22 cellular contexts compared by ENCODE assay signal in genomic region chr4:20883231-20883630, GRCh38.
DNase-seq lines count a peak whose midpoint lies in the region; ATAC-seq and TF ChIP-seq lines count a peak whose summit lies in the region.
"Had no signal": no experiment of that assay in that cellular context is flagged by ENCODE, and none has a peak within 500 bp of the region (broad histone marks: within the 10 kb centered on the region; RNA-seq: fewer than 3 reads in every experiment).

No MANE protein-coding gene starts in this region.

- DNase-seq in HPDE6-E6E7 (ENCODE audit: extremely low spot score), result peak; percentile 4
- DNase-seq in kidney tubule cell (ENCODE audit: low spot score), result peak; percentile 96
- no peak for DNase-seq in omental fat pad (ENCODE audit: low spot score)
- DNase-seq in COLO668 (lab: John Stamatoyannopoulos, UW; ENCODE audit: unreplicated experiment), result no peak
- DNase-seq in prostate gland (ENCODE audit: low spot score), result no peak
- no peak for DNase-seq in spleen
- DNase-seq: COR-L47; DMS153; EL; GOT3; IMR-90; MM.1S; NCI-H1105; NCI-H1694; NCI-H2081 treated with DMSO at 0.1 percent for 48 hours; NCI-H446 treated with DMSO at 0.1 percent for 48 hours; NCI-H69; NK-92 treated with Interleukin-12 subunit alpha and Interleukin-12 subunit beta, amount 100 ng/mL, for 24 hours; Right ventricle myocardium superior; SW 1271 had no signal

- intact Hi-C loops in prostate gland (cut with DNase I) (no loop called here), spleen (cut with DNase I; ENCODE audit: low total_unique reads) (no loop called here)

- H3K9ac ChIP-seq in endocrine pancreas (ENCODE audit: control insufficient read depth, insufficient read depth, low read length), result no peak overlapping the region

- ATAC-seq in omental fat pad (ENCODE audit: low FRiP score), result no peak
- ATAC-seq: HCT116 had no signal

- H3K9me3 ChIP-seq in endocrine pancreas (ENCODE audit: control insufficient read depth, low read length), result no peaks in the 10 kb centered on the region
- H3K9me3 ChIP-seq in prostate gland, result no peaks in the 10 kb centered on the region
- H3K9me3 ChIP-seq in spleen, result peaks cover 0 to 9% (median 0%) of the 10 kb centered on the region in 8 donors

- H3K27ac ChIP-seq in prostate gland, result no peak overlapping the region
- no peak overlapping the region for H3K27ac ChIP-seq in spleen

- WGBS in prostate gland, result 39% methylated on average over 5 of the region's 5 CpGs
- WGBS in spleen, 5 donors, result 75 to 89% (median 77%) methylated on average over 5 of the region's 5 CpGs

- H3K4me3 ChIP-seq in endocrine pancreas (ENCODE audit: control insufficient read depth, insufficient read depth, low read length) (peak overlapping the region; percentile 11), prostate gland (no peak overlapping the region), spleen (no peak overlapping the region)

- H3K27me3 ChIP-seq in endocrine pancreas (ENCODE audit: control insufficient read depth, insufficient read depth, low read length), result no peaks in the 10 kb centered on the region
- H3K27me3 ChIP-seq in prostate gland (replicated peaks; ENCODE audit: insufficient read depth), result no peaks in the 10 kb centered on the region
- H3K27me3 ChIP-seq in spleen (replicated peaks in 1 of 7), result no peaks in the 10 kb centered on the region

- no peak for TF ChIP-seq POLR2A in prostate gland (IDR thresholded peaks at IDR 0.05)
- no peak for TF ChIP-seq POLR2A in spleen (IDR thresholded peaks at IDR 0.05)

- no peaks in the 10 kb centered on the region for H3K4me1 ChIP-seq in endocrine pancreas (ENCODE audit: control insufficient read depth, insufficient read depth, low read length)
- H3K4me1 ChIP-seq in prostate gland (replicated peaks), result no peaks in the 10 kb centered on the region
- no peaks in the 10 kb centered on the region for H3K4me1 ChIP-seq in spleen

- TF ChIP-seq CTCF in omental fat pad (IDR thresholded peaks at IDR 0.05), result no peak
- no peak for TF ChIP-seq CTCF in prostate gland (IDR thresholded peaks at IDR 0.05)
- TF ChIP-seq CTCF in spleen (IDR thresholded peaks at IDR 0.05 in 8 of 11, conservative IDR thresholded peaks at IDR 0.05 in 3 of 11), result no peak

- H3K36me3 ChIP-seq in endocrine pancreas (ENCODE audit: control insufficient read depth, insufficient read depth, low read length), result no peaks in the 10 kb centered on the region
- H3K36me3 ChIP-seq in prostate gland, result no peaks in the 10 kb centered on the region
- H3K36me3 ChIP-seq in spleen, result no peaks in the 10 kb centered on the region

Comparison
In these comparisons a context has a peak if more than half of its experiments do, and no peak if none do; other contexts are left out.
1. DNase-seq: peak in HPDE6-E6E7 (single experiment) and kidney tubule cell (single experiment); none in omental fat pad (single experiment), COLO668 (single experiment), prostate gland (single experiment) and spleen (single experiment).